9 cellular contexts compared by ENCODE assay signal in genomic region chr2:235106874-235107639, GRCh38.
DNase-seq lines count a peak whose midpoint lies in the region; ATAC-seq and TF ChIP-seq lines count a peak whose summit lies in the region.
"Had no signal": no experiment of that assay in that cellular context is flagged by ENCODE, and none has a peak within 500 bp of the region (broad histone marks: within the 10 kb centered on the region; RNA-seq: fewer than 3 reads in every experiment).

No MANE protein-coding gene starts in this region.

- H3K9me3 Mint-ChIP-seq in activated naive CD4-positive, alpha-beta T cell treated with anti-CD3 and anti-CD28 coated beads, Interleukin-2, amount 10 ng/mL, durations not matched to agents 7 days and 5 days = no peaks in the 10 kb centered on the region
- H3K9me3 Mint-ChIP-seq: stimulated activated naive CD8-positive, alpha-beta T cell treated with anti-CD3 and anti-CD28 coated beads, Interleukin-15, amount 100 ng/mL, for 72 hours had no signal

- H3K27me3 Mint-ChIP-seq in activated naive CD4-positive, alpha-beta T cell treated with anti-CD3 and anti-CD28 coated beads, Interleukin-2, amount 10 ng/mL, durations not matched to agents 7 days and 5 days = no peaks in the 10 kb centered on the region

- TF ChIP-seq CTCF in WI38 (IDR thresholded peaks at IDR 0.05; ENCODE audit: low read depth, low read length) = peak; percentile 74

- H3K4me3 Mint-ChIP-seq in activated naive CD4-positive, alpha-beta T cell treated with anti-CD3 and anti-CD28 coated beads, Interleukin-2, amount 10 ng/mL, durations not matched to agents 7 days and 5 days = no peak overlapping the region
- H3K4me3 Mint-ChIP-seq: stimulated activated naive CD8-positive, alpha-beta T cell treated with anti-CD3 and anti-CD28 coated beads, Interleukin-15, amount 100 ng/mL, for 72 hours had no signal

- peak; percentile 31 for DNase-seq in activated naive CD4-positive, alpha-beta T cell treated with anti-CD3 and anti-CD28 coated beads, Interleukin-2, amount 10 ng/mL, durations not matched to agents 7 days and 5 days
- no peak for DNase-seq in activated naive CD4-positive, alpha-beta T cell treated with anti-CD3 and anti-CD28 coated beads, Interleukin-2, amount 50 U/mL, for 16 hours
- DNase-seq in NCI-H1417 treated with DMSO at 0.1 percent for 48 hours (lab: John Stamatoyannopoulos, UW) (peak; percentile 27), Right ventricle myocardium superior (peak; percentile 69), putamen (ENCODE audit: low spot score) (peak; percentile 65), OCI-M2 (lab: John Stamatoyannopoulos, UW; ENCODE audit: unreplicated experiment) (no peak)
- no peak for DNase-seq in effector CD8-positive, alpha-beta T cell (lab: John Stamatoyannopoulos, UW)

- ATAC-seq in Right ventricle myocardium superior (ENCODE audit: poor library complexity) = peak; percentile 80
- ATAC-seq: stimulated activated naive CD8-positive, alpha-beta T cell treated with anti-CD3 and anti-CD28 coated beads, Interleukin-15, amount 100 ng/mL, for 72 hours had no signal

- no peaks in the 10 kb centered on the region for H3K36me3 Mint-ChIP-seq in activated naive CD4-positive, alpha-beta T cell treated with anti-CD3 and anti-CD28 coated beads, Interleukin-2, amount 10 ng/mL, durations not matched to agents 7 days and 5 days

- H3K4me1 Mint-ChIP-seq in activated naive CD4-positive, alpha-beta T cell treated with anti-CD3 and anti-CD28 coated beads, Interleukin-2, amount 10 ng/mL, durations not matched to agents 7 days and 5 days = no peaks in the 10 kb centered on the region
- H3K4me1 Mint-ChIP-seq: stimulated activated naive CD8-positive, alpha-beta T cell treated with anti-CD3 and anti-CD28 coated beads, Interleukin-15, amount 100 ng/mL, for 72 hours had no signal

- no peak overlapping the region for H3K27ac Mint-ChIP-seq in activated naive CD4-positive, alpha-beta T cell treated with anti-CD3 and anti-CD28 coated beads, Interleukin-2, amount 10 ng/mL, durations not matched to agents 7 days and 5 days
- H3K27ac Mint-ChIP-seq: stimulated activated naive CD8-positive, alpha-beta T cell treated with anti-CD3 and anti-CD28 coated beads, Interleukin-15, amount 100 ng/mL, for 72 hours had no signal

- CTCF ChIA-PET in activated naive CD4-positive, alpha-beta T cell treated with anti-CD3 and anti-CD28 coated beads, Interleukin-2, amount 10 ng/mL, durations not matched to agents 7 days and 5 days (lab: Charles Lee) = interaction anchor here (0.6 to 1.9 kb wide), 3 partner anchors 8 to 563 kb away, joined by 3 to 4 read pairs (median 4); no protein-coding TSS in a partner anchor

- H3K4me3 ChIP-seq in WI38 (ENCODE audit: low read depth, low read length) = no peak overlapping the region

- intact Hi-C loops in Right ventricle myocardium superior (cut with DNase I) = loop anchor here (5.0 to 10.0 kb wide), 2 partner anchors 232 to 555 kb away; no protein-coding TSS in a partner anchor

Comparison
In these comparisons a context has a peak if more than half of its experiments do, and no peak if none do; other contexts are left out.
1. DNase-seq: peak in activated naive CD4-positive, alpha-beta T cell treated with anti-CD3 and anti-CD28 coated beads, Interleukin-2, amount 10 ng/mL, durations not matched to agents 7 days and 5 days (single experiment), NCI-H1417 treated with DMSO at 0.1 percent for 48 hours (single experiment), Right ventricle myocardium superior (single experiment) and putamen (single experiment); none in activated naive CD4-positive, alpha-beta T cell treated with anti-CD3 and anti-CD28 coated beads, Interleukin-2, amount 50 U/mL, for 16 hours (single experiment), effector CD8-positive, alpha-beta T cell (single experiment) and OCI-M2 (single experiment).